16 cellular contexts compared by ENCODE assay signal in genomic region chr7:131605280-131605878, GRCh38. TPM values are rescaled to one million over a fixed set of nuclear protein-coding genes. Genes with fewer than 3 reads are reported as not detected.
DNase-seq lines count a peak whose midpoint lies in the region; ATAC-seq and TF ChIP-seq lines count a peak whose summit lies in the region.
"Had no signal": no experiment of that assay in that cellular context is flagged by ENCODE, and none has a peak within 500 bp of the region (broad histone marks: within the 10 kb centered on the region; RNA-seq: fewer than 3 reads in every experiment).

No MANE protein-coding gene starts in this region.

- H3K36me3 Mint-ChIP-seq in mesothelial cell of epicardium: no peaks in the 10 kb centered on the region
- H3K36me3 Mint-ChIP-seq: stimulated activated naive B cell treated with anti-CD40 and anti-IgM and Interleukin-4, amounts not matched to agents 10 μg/mL and 1 μg/mL and 100 μg/mL, for 72 hours; type B pancreatic cell had no signal

- H3K9me3 Mint-ChIP-seq in mesothelial cell of epicardium: no peaks in the 10 kb centered on the region
- H3K9me3 Mint-ChIP-seq: stimulated activated naive B cell treated with anti-CD40 and anti-IgM and Interleukin-4, amounts not matched to agents 10 μg/mL and 1 μg/mL and 100 μg/mL, for 72 hours; type B pancreatic cell had no signal

- peak; percentile 39 for DNase-seq in EH (ENCODE audit: low read depth)
- DNase-seq in NCI-H1105 treated with DMSO at 0.1 percent for 48 hours (lab: John Stamatoyannopoulos, UW): peak; percentile 9
- DNase-seq in mesothelial cell of epicardium (ENCODE audit: low spot score in 2 of 2, unreplicated experiment in 2 of 2): peak in 1 of 2 experiments; percentile 56
- no peak for DNase-seq in NCI-H748 treated with DMSO at 0.1 percent for 48 hours (lab: John Stamatoyannopoulos, UW)
- DNase-seq in HuH-7.5 (ENCODE audit: low spot score): no peak
- DNase-seq in left lobe of liver (ENCODE audit: low spot score): no peak
- DNase-seq: activated CD4-positive, alpha-beta T cell treated with anti-CD3 and anti-CD28 coated beads, Interleukin-2, amount 50 U/mL, for 48 hours; cerebellar nuclear complex; DMS53; left cardiac atrium; stimulated activated naive B cell treated with anti-CD40 and anti-IgM and Interleukin-4, amounts not matched to agents 10 μg/mL and 1 μg/mL and 100 μg/mL, for 72 hours had no signal

- H3K27ac ChIP-seq in VCaP: peak overlapping the region; percentile 17; the same call in 1 of the 2 replicates
- H3K27ac ChIP-seq: gastroesophageal sphincter, KMS-11 had no signal

- no peak overlapping the region for H3K4me3 Mint-ChIP-seq in mesothelial cell of epicardium
- H3K4me3 Mint-ChIP-seq: stimulated activated naive B cell treated with anti-CD40 and anti-IgM and Interleukin-4, amounts not matched to agents 10 μg/mL and 1 μg/mL and 100 μg/mL, for 72 hours; type B pancreatic cell had no signal

- H3K4me1 Mint-ChIP-seq in mesothelial cell of epicardium: peaks cover 67% of the 10 kb centered on the region
- H3K4me1 Mint-ChIP-seq: stimulated activated naive B cell treated with anti-CD40 and anti-IgM and Interleukin-4, amounts not matched to agents 10 μg/mL and 1 μg/mL and 100 μg/mL, for 72 hours had no signal

- ATAC-seq in GM19463 (IDR thresholded peaks at IDR 0.05; ENCODE audit: unreplicated experiment) (no peak), left lobe of liver (no peak)
- ATAC-seq: gastroesophageal sphincter; stimulated activated naive B cell treated with anti-CD40 and anti-IgM and Interleukin-4, amounts not matched to agents 10 μg/mL and 1 μg/mL and 100 μg/mL, for 72 hours had no signal

- H3K27ac Mint-ChIP-seq in mesothelial cell of epicardium: peak overlapping the region; percentile 95
- H3K27ac Mint-ChIP-seq: stimulated activated naive B cell treated with anti-CD40 and anti-IgM and Interleukin-4, amounts not matched to agents 10 μg/mL and 1 μg/mL and 100 μg/mL, for 72 hours; type B pancreatic cell had no signal

- TF ChIP-seq CTCF in VCaP (conservative IDR thresholded peaks at IDR 0.05): no peak
- no peak for TF ChIP-seq CTCF in mesothelial cell of epicardium (IDR thresholded peaks at IDR 0.05; ENCODE audit: unreplicated experiment)

- H3K27me3 Mint-ChIP-seq in mesothelial cell of epicardium (ENCODE audit: low read depth): no peaks in the 10 kb centered on the region

RNA-seq across cellular contexts. Expression of gene PODXL, which starts 49.0 kb away (rescaled TPM):
- total RNA-seq in mesothelial cell of epicardium (213 to 245 TPM (median 216 TPM) in 3 replicates), left lobe of liver (2.7 TPM)

Comparison
In these comparisons a context has a peak if more than half of its experiments do, and no peak if none do; other contexts are left out.
1. DNase-seq: peak in EH (single experiment) and NCI-H1105 treated with DMSO at 0.1 percent for 48 hours (single experiment); none in NCI-H748 treated with DMSO at 0.1 percent for 48 hours (single experiment), HuH-7.5 (single experiment) and left lobe of liver (single experiment).
2. RNA of gene PODXL, which starts 49.0 kb away (total RNA-seq): 213 to 245 TPM in mesothelial cell of epicardium; 2.7 TPM in left lobe of liver (single experiment); every median in the first group is over 10 times any median in the second.